In genomic region chr22:44424867-44425351, GRCh38 we compare ENCODE assay signal across 1 cellular context.
TF ChIP-seq lines count a peak whose summit lies in the region.

No MANE protein-coding gene starts in this region.

TF ChIP-seq in IMR-90, 13 proteins besides CTCF, POLR2A, EP300 and RAD21 (continued from another document):
- TF ChIP-seq, protein P1, sequence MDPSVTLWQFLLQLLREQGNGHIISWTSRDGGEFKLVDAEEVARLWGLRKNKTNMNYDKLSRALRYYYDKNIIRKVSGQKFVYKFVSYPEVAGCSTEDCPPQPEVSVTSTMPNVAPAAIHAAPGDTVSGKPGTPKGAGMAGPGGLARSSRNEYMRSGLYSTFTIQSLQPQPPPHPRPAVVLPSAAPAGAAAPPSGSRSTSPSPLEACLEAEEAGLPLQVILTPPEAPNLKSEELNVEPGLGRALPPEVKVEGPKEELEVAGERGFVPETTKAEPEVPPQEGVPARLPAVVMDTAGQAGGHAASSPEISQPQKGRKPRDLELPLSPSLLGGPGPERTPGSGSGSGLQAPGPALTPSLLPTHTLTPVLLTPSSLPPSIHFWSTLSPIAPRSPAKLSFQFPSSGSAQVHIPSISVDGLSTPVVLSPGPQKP (IDR thresholded peaks at IDR 0.05; ENCODE audit: borderline replicate concordance, low read depth, low read length): no peak
- no peak for TF ChIP-seq NFE2L2 (IDR thresholded peaks at IDR 0.05; ENCODE audit: low read depth, low read length)
- no peak for TF ChIP-seq MAFK (IDR thresholded peaks at IDR 0.05; ENCODE audit: low read depth, low read length)
- no peak for TF ChIP-seq CEBPB (IDR thresholded peaks at IDR 0.05; ENCODE audit: low read depth, low read length)
- TF ChIP-seq RCOR1 (IDR thresholded peaks at IDR 0.05; ENCODE audit: insufficient replicate concordance, low read length): no peak
- no peak for TF ChIP-seq USF2 (IDR thresholded peaks at IDR 0.05; ENCODE audit: low read depth, low read length)
- TF ChIP-seq FOS (IDR thresholded peaks at IDR 0.05; ENCODE audit: low read depth, low read length): no peak
- no peak for TF ChIP-seq MAZ (IDR thresholded peaks at IDR 0.05; ENCODE audit: borderline replicate concordance, low read depth, low read length)
TF ChIP-seq in IMR-90: peak in this region for 0.
